23 cellular contexts compared by ENCODE assay signal in genomic region chr2:1318366-1319009, GRCh38.
"Had no signal": no experiment of that assay in that cellular context is flagged by ENCODE, and none has a peak within 500 bp of the region (broad histone marks: within the 10 kb centered on the region; RNA-seq: fewer than 3 reads in every experiment).

No MANE protein-coding gene starts in this region.

- H3K36me3 ChIP-seq: breast epithelium had no signal

- H3K4me1 ChIP-seq: breast epithelium had no signal

- H3K27me3 ChIP-seq: breast epithelium had no signal

- H3K4me2 ChIP-seq: SK-N-SH had no signal

- H3K9ac ChIP-seq: SK-N-SH had no signal

- H3K4me3 ChIP-seq: breast epithelium, K562 had no signal

- H3K27ac ChIP-seq: breast epithelium, VCaP had no signal

- H3K9me3 ChIP-seq: breast epithelium had no signal

- DNase-seq: activated CD4-positive, alpha-beta memory T cell treated with anti-CD3 and anti-CD28 coated beads for 36 hours; activated CD4-positive, alpha-beta T cell treated with anti-CD3 and anti-CD28 coated beads, Interleukin-2, amount 10 ng/mL, durations not matched to agents 7 days and 5 days; activated CD4-positive, CD25-positive, alpha-beta regulatory T cell; activated CD8-positive, alpha-beta memory T cell treated with anti-CD3 and anti-CD28 coated beads for 24 hours; activated gamma-delta T cell; activated naive CD4-positive, alpha-beta T cell treated with anti-CD3 and anti-CD28 coated beads for 36 hours; activated T-cell treated with anti-CD3 and anti-CD28 coated beads, Interleukin-2, amount 50 U/mL, for 4 hours; caudate nucleus; Karpas-422; NCI-H1048; NCI-H146; NCI-H187 treated with DMSO at 0.1 percent for 48 hours; NCI-H2171; NCI-H226; NCI-H526; NK-92 treated with Interleukin-12 subunit alpha and Interleukin-12 subunit beta, amount 100 ng/mL, for 24 hours; OCI-M1; RPMI8226; SK-N-SH; T-helper 1 cell had no signal
